Comparison of ENCODE assay signal across 1 cellular context in genomic region chr17:7237761-7238417, GRCh38.
TF ChIP-seq lines count a peak whose summit lies in the region.

No MANE protein-coding gene starts in this region.

TF ChIP-seq in HCT116, 20 proteins besides CTCF, POLR2A, EP300 and RAD21 (continued from another document):
- TF ChIP-seq SRF (IDR thresholded peaks at IDR 0.05; ENCODE audit: low read depth), result no peak
- TF ChIP-seq YY1 (IDR thresholded peaks at IDR 0.05; ENCODE audit: extremely low read depth, insufficient replicate concordance, low read depth, low read length), result no peak
- no peak for TF ChIP-seq JUND (IDR thresholded peaks at IDR 0.05)
- TF ChIP-seq, protein P1, sequence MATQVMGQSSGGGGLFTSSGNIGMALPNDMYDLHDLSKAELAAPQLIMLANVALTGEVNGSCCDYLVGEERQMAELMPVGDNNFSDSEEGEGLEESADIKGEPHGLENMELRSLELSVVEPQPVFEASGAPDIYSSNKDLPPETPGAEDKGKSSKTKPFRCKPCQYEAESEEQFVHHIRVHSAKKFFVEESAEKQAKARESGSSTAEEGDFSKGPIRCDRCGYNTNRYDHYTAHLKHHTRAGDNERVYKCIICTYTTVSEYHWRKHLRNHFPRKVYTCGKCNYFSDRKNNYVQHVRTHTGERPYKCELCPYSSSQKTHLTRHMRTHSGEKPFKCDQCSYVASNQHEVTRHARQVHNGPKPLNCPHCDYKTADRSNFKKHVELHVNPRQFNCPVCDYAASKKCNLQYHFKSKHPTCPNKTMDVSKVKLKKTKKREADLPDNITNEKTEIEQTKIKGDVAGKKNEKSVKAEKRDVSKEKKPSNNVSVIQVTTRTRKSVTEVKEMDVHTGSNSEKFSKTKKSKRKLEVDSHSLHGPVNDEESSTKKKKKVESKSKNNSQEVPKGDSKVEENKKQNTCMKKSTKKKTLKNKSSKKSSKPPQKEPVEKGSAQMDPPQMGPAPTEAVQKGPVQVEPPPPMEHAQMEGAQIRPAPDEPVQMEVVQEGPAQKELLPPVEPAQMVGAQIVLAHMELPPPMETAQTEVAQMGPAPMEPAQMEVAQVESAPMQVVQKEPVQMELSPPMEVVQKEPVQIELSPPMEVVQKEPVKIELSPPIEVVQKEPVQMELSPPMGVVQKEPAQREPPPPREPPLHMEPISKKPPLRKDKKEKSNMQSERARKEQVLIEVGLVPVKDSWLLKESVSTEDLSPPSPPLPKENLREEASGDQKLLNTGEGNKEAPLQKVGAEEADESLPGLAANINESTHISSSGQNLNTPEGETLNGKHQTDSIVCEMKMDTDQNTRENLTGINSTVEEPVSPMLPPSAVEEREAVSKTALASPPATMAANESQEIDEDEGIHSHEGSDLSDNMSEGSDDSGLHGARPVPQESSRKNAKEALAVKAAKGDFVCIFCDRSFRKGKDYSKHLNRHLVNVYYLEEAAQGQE (IDR thresholded peaks at IDR 0.05; ENCODE audit: low read depth), result no peak
- TF ChIP-seq, protein P2, sequence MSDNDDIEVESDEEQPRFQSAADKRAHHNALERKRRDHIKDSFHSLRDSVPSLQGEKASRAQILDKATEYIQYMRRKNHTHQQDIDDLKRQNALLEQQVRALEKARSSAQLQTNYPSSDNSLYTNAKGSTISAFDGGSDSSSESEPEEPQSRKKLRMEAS (IDR thresholded peaks at IDR 0.05), result 0 out of 2 replicates have a peak, but pooled peaks have one; percentile 21
- peak; percentile 65 for TF ChIP-seq POLR2AphosphoS5 (IDR thresholded peaks at IDR 0.05; ENCODE audit: low read depth, low read length)
- no peak for TF ChIP-seq CBX3 (IDR thresholded peaks at IDR 0.05; ENCODE audit: low read depth)
- no peak for TF ChIP-seq EGR1 (IDR thresholded peaks at IDR 0.05; ENCODE audit: low read depth)
- TF ChIP-seq FOSL1 (IDR thresholded peaks at IDR 0.05; ENCODE audit: low read depth), result no peak
- no peak for TF ChIP-seq SP1 (IDR thresholded peaks at IDR 0.05; ENCODE audit: low read depth)
- no peak for TF ChIP-seq ZBTB33 (IDR thresholded peaks at IDR 0.05; ENCODE audit: extremely low read depth, insufficient replicate concordance, low read length)
- TF ChIP-seq, protein P3, sequence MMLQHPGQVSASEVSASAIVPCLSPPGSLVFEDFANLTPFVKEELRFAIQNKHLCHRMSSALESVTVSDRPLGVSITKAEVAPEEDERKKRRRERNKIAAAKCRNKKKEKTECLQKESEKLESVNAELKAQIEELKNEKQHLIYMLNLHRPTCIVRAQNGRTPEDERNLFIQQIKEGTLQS (IDR thresholded peaks at IDR 0.05), result no peak
- peak; percentile 79 for TF ChIP-seq TCF7L2 (IDR thresholded peaks at IDR 0.05; ENCODE audit: borderline replicate concordance, extremely low read depth, insufficient read depth, insufficient read length)
- TF ChIP-seq EZH2phosphoT487 (IDR thresholded peaks at IDR 0.05; ENCODE audit: borderline replicate concordance), result no peak
- no peak for TF ChIP-seq EZH2 (IDR thresholded peaks at IDR 0.05)
- peak; percentile 36; the same call in 1 of the 2 replicates for TF ChIP-seq ZFX (IDR thresholded peaks at IDR 0.05)
- TF ChIP-seq CEBPB (IDR thresholded peaks at IDR 0.05; ENCODE audit: low read depth), result no peak
- no peak for TF ChIP-seq ELF1 (IDR thresholded peaks at IDR 0.05; ENCODE audit: borderline replicate concordance, low read depth)
